ENCODE assay signal across 9 cellular contexts in the genomic region with DNA sequence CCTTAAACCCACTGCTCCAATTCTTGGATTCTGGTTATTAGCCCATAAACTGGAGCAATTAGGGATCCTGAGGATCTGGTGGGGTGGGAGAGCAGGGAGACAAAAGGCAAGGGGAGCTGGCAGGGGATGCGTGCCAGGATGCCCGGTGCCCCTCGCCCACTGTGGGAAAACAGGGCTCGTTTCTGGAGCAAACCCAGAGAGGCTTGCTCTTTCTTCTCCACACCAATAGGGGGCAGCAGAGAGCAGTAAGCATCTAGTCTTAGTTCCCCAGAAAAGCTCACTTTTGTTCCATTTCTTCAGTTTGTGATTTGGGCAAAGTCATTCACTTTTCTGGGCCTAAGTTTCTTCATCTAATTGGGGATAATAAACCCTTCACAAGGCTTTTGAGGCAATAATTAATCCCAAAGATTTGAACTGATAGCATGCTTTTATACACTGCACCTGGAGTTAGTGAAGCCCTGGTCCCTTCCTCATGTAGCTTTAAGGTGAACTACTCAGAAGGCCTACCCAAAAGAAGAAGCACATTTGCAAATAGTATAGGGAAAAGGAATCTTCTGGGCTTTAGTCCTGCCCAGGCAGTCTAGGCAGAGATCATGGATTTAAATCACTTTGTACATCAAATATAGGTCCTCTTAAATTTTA.
A peak's percentile ranks its signal among the peaks of the same experiment; 100 is the strongest.
DNase-seq lines count a peak whose midpoint lies in the region; ATAC-seq and TF ChIP-seq lines count a peak whose summit lies in the region.
"Had no signal": no experiment of that assay in that cellular context is flagged by ENCODE, and none has a peak within 500 bp of the region (broad histone marks: within the 10 kb centered on the region; RNA-seq: fewer than 3 reads in every experiment).

No MANE protein-coding gene starts in this region.

- H3K27ac ChIP-seq in brain microvascular endothelial cell = no peak overlapping the region

- H3K27me3 Mint-ChIP-seq in activated T-helper 1 cell treated with anti-CD3 and anti-CD28 coated beads, Interleukin-12 subunit alpha, Interleukin-12 subunit beta, Interleukin-2, Interleukin-4 antibody, amounts not matched to agents 30 ng/mL and 10 ng/mL and 1 ng/mL, durations not matched to agents 14 hours and 24 hours and 36 hours (ENCODE audit: insufficient read depth) = peaks cover 3% of the 10 kb centered on the region

- TF ChIP-seq CTCF in brain microvascular endothelial cell (IDR thresholded peaks at IDR 0.05; ENCODE audit: low read depth, low read length, missing control alignments) (peak; percentile 91), kidney epithelial cell (IDR thresholded peaks at IDR 0.05; ENCODE audit: insufficient read depth, low read length, poor library complexity, severe bottlenecking) (peak; percentile 92)

- H3K4me1 Mint-ChIP-seq in activated T-helper 1 cell treated with anti-CD3 and anti-CD28 coated beads, Interleukin-12 subunit alpha, Interleukin-12 subunit beta, Interleukin-2, Interleukin-4 antibody, amounts not matched to agents 30 ng/mL and 10 ng/mL and 1 ng/mL, durations not matched to agents 14 hours and 24 hours and 36 hours (ENCODE audit: low read depth) = peaks cover 12% of the 10 kb centered on the region

- H3K4me3 ChIP-seq in brain microvascular endothelial cell (ENCODE audit: low read depth, low read length) (no peak overlapping the region), kidney epithelial cell (ENCODE audit: low read depth, low read length) (no peak overlapping the region)

- no peaks in the 10 kb centered on the region for H3K36me3 ChIP-seq in brain microvascular endothelial cell (replicated peaks)
- no peaks in the 10 kb centered on the region for H3K36me3 ChIP-seq in kidney epithelial cell (ENCODE audit: control insufficient read depth, insufficient read depth, low read length)

- no peaks in the 10 kb centered on the region for H3K9me3 Mint-ChIP-seq in activated T-helper 1 cell treated with anti-CD3 and anti-CD28 coated beads, Interleukin-12 subunit alpha, Interleukin-12 subunit beta, Interleukin-2, Interleukin-4 antibody, amounts not matched to agents 30 ng/mL and 10 ng/mL and 1 ng/mL, durations not matched to agents 14 hours and 24 hours and 36 hours
- H3K9me3 Mint-ChIP-seq: CD8-positive, alpha-beta memory T cell had no signal

- intact Hi-C loops in activated T-helper 1 cell treated with anti-CD3 and anti-CD28 coated beads, Interleukin-12 subunit alpha, Interleukin-12 subunit beta, Interleukin-2, Interleukin-4 antibody, amounts not matched to agents 30 ng/mL and 10 ng/mL and 1 ng/mL, durations not matched to agents 14 hours and 24 hours and 36 hours (cut with micrococcal nuclease) = loop anchor here (5.0 to 10.0 kb wide), 3 partner anchors 517 to 1332 kb away; no protein-coding TSS in a partner anchor

- ATAC-seq in HG03159 (IDR thresholded peaks at IDR 0.05; ENCODE audit: unreplicated experiment) = peak; percentile 67

- no peaks in the 10 kb centered on the region for H3K36me3 Mint-ChIP-seq in activated T-helper 1 cell treated with anti-CD3 and anti-CD28 coated beads, Interleukin-12 subunit alpha, Interleukin-12 subunit beta, Interleukin-2, Interleukin-4 antibody, amounts not matched to agents 30 ng/mL and 10 ng/mL and 1 ng/mL, durations not matched to agents 14 hours and 24 hours and 36 hours (ENCODE audit: low read depth)

- in situ Hi-C loops in brain microvascular endothelial cell (cut with HindIII; ENCODE audit: low pct_ligation_motif_present, low sequenced_read_pairs) = no loop called here

- H3K27me3 ChIP-seq in brain microvascular endothelial cell (replicated peaks) (no peaks in the 10 kb centered on the region), kidney epithelial cell (ENCODE audit: control insufficient read depth, insufficient read depth, low read length) (no peaks in the 10 kb centered on the region)

- H3K4me3 Mint-ChIP-seq in activated T-helper 1 cell treated with anti-CD3 and anti-CD28 coated beads, Interleukin-12 subunit alpha, Interleukin-12 subunit beta, Interleukin-2, Interleukin-4 antibody, amounts not matched to agents 30 ng/mL and 10 ng/mL and 1 ng/mL, durations not matched to agents 14 hours and 24 hours and 36 hours = no peak overlapping the region
- H3K4me3 Mint-ChIP-seq: CD8-positive, alpha-beta memory T cell had no signal

- DNase-seq in NCI-H1436 (lab: John Stamatoyannopoulos, UW) = peak; percentile 42
- no peak for DNase-seq in NCI-H1436 treated with DMSO at 0.1 percent for 48 hours (lab: John Stamatoyannopoulos, UW)
- DNase-seq in OCI-M1 (lab: John Stamatoyannopoulos, UW) = peak; percentile 72
- DNase-seq in brain microvascular endothelial cell = no peak
- DNase-seq in kidney epithelial cell (ENCODE audit: low read depth) = peak; percentile 2
- DNase-seq in stimulated activated CD4-positive, alpha-beta T cell treated with anti-CD3 and anti-CD28 coated beads, Interleukin-4, amount 100 ng/mL, for 48 hours (ENCODE audit: low read depth in 2 of 2) = peak; percentile 26 to 40
- no peak for DNase-seq in activated T-helper 1 cell treated with anti-CD3 and anti-CD28 coated beads, Interleukin-12 subunit alpha, Interleukin-12 subunit beta, Interleukin-2, Interleukin-4 antibody, amounts not matched to agents 30 ng/mL and 10 ng/mL and 1 ng/mL, durations not matched to agents 14 hours and 24 hours and 36 hours (ENCODE audit: low spot score)

- H3K27ac Mint-ChIP-seq in activated T-helper 1 cell treated with anti-CD3 and anti-CD28 coated beads, Interleukin-12 subunit alpha, Interleukin-12 subunit beta, Interleukin-2, Interleukin-4 antibody, amounts not matched to agents 30 ng/mL and 10 ng/mL and 1 ng/mL, durations not matched to agents 14 hours and 24 hours and 36 hours = no peak overlapping the region
- H3K27ac Mint-ChIP-seq: CD8-positive, alpha-beta memory T cell had no signal

Comparison
In these comparisons a context has a peak if more than half of its experiments do, and no peak if none do; other contexts are left out.
1. DNase-seq: peak in NCI-H1436 (single experiment), OCI-M1 (single experiment), kidney epithelial cell (single experiment) and stimulated activated CD4-positive, alpha-beta T cell treated with anti-CD3 and anti-CD28 coated beads, Interleukin-4, amount 100 ng/mL, for 48 hours (2 of 2); none in NCI-H1436 treated with DMSO at 0.1 percent for 48 hours (single experiment), brain microvascular endothelial cell (single experiment) and activated T-helper 1 cell treated with anti-CD3 and anti-CD28 coated beads, Interleukin-12 subunit alpha, Interleukin-12 subunit beta, Interleukin-2, Interleukin-4 antibody, amounts not matched to agents 30 ng/mL and 10 ng/mL and 1 ng/mL, durations not matched to agents 14 hours and 24 hours and 36 hours (single experiment).